10 cellular contexts compared by ENCODE assay signal in the genomic region with DNA sequence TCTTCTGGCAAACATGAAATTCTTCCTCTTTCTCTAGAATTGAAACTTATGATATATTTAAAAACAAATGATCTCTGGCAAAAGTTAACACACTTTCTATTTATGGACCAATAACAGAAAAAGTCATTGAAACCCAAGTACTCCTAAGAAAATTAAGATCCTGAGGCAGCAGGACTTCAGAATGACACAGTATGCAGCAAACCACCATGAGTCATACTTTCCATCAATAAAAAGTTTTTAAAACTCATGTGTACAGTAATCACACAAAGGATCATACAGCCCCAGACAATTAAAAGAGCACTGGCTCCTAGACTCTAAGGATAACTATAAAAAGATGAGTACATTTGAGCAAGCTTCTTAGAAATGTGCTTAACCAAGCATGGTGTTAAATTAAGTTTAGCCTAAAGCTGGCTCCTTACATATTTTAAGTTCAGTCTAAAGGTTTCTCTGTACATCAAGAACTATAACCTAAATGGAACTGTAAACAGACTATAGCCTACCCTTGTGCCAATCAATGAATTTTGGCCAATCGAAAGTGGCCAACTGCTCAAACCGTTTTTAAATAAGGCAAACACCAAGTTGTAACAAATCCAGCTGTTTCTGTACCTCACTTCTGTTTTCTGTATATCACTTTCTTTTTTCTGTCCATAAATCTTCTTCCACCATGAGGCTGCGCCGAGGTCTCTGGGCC.
DNase-seq lines count a peak whose midpoint lies in the region; ATAC-seq and TF ChIP-seq lines count a peak whose summit lies in the region.
"Had no signal": no experiment of that assay in that cellular context is flagged by ENCODE, and none has a peak within 500 bp of the region (broad histone marks: within the 10 kb centered on the region; RNA-seq: fewer than 3 reads in every experiment).

No MANE protein-coding gene starts in this region.

- no peak overlapping the region for H2AFZ ChIP-seq in fibroblast of lung (ENCODE audit: low read length)
- H2AFZ ChIP-seq: neural progenitor cell had no signal

- peaks cover 9 to 16% of the 10 kb centered on the region in 2 donors for H3K4me1 Mint-ChIP-seq in stimulated activated naive B cell treated with anti-CD40 and anti-IgM and Interleukin-4, amounts not matched to agents 10 μg/mL and 1 μg/mL and 100 μg/mL, for 72 hours
- H3K4me1 Mint-ChIP-seq: neural progenitor cell had no signal

- no peaks in the 10 kb centered on the region for H3K27me3 Mint-ChIP-seq in stimulated activated naive B cell treated with anti-CD40 and anti-IgM and Interleukin-4, amounts not matched to agents 10 μg/mL and 1 μg/mL and 100 μg/mL, for 72 hours

- H3K9me3 ChIP-seq in RWPE2 (ENCODE audit: severe bottlenecking) (no peaks in the 10 kb centered on the region), fibroblast of lung (ENCODE audit: control insufficient read depth, insufficient read depth, low read depth, low read length) (no peaks in the 10 kb centered on the region)
- H3K9me3 ChIP-seq: HAP-1 had no signal

- H3K9ac ChIP-seq in fibroblast of lung (ENCODE audit: insufficient read depth, low read length): no peak overlapping the region
- H3K9ac ChIP-seq: KMS-11, neural progenitor cell had no signal

- ATAC-seq in RWPE2 (ENCODE audit: low read depth): peak; percentile 88
- peak; percentile 94 to 97 for ATAC-seq in stimulated activated naive B cell treated with anti-CD40 and anti-IgM and Interleukin-4, amounts not matched to agents 10 μg/mL and 1 μg/mL and 100 μg/mL, for 72 hours (replicated peaks)
- ATAC-seq in GM18505 (IDR thresholded peaks at IDR 0.05; ENCODE audit: unreplicated experiment): no peak

- peak; percentile 13 for DNase-seq in HEK293T (ENCODE audit: extremely low spot score)
- no peak for DNase-seq in RWPE2 (ENCODE audit: low spot score)
- peak; percentile 87 to 88 for DNase-seq in fibroblast of lung (ENCODE audit: low read depth in 2 of 2)
- peak; percentile 2 for DNase-seq in stimulated activated naive B cell treated with anti-CD40 and anti-IgM and Interleukin-4, amounts not matched to agents 10 μg/mL and 1 μg/mL and 100 μg/mL, for 72 hours
- no peak for DNase-seq in cerebellum (ENCODE audit: low spot score)
- no peak for DNase-seq in NCI-H774 (lab: John Stamatoyannopoulos, UW)

- H3K4me2 ChIP-seq in fibroblast of lung (ENCODE audit: extremely low read depth, insufficient read depth, low read length): no peak overlapping the region
- H3K4me2 ChIP-seq: KMS-11, neural progenitor cell had no signal

- H3K4me3 ChIP-seq in RWPE2 (ENCODE audit: severe bottlenecking) (no peak overlapping the region), fibroblast of lung (replicated peaks in 1 of 4; ENCODE audit: control extremely low read depth in 1 of 4, insufficient read depth in 1 of 4, low read depth in 3 of 4, low read length in 4 of 4) (no peak overlapping the region)
- H3K4me3 ChIP-seq: HAP-1, neural progenitor cell had no signal

- CTCF ChIA-PET in HEK293T (lab: Yijun Ruan, JAX): no interaction called here

- H3K27ac ChIP-seq in RWPE2 (ENCODE audit: poor library complexity, severe bottlenecking) (no peak overlapping the region), fibroblast of lung (ENCODE audit: insufficient read depth, low read length) (no peak overlapping the region)
- H3K27ac ChIP-seq: KMS-11, neural progenitor cell had no signal

- H3K4me1 ChIP-seq in RWPE2 (ENCODE audit: insufficient read depth, poor library complexity, severe bottlenecking): peaks cover 5% of the 10 kb centered on the region
- no peaks in the 10 kb centered on the region for H3K4me1 ChIP-seq in fibroblast of lung (ENCODE audit: control insufficient read depth, extremely low read depth, insufficient read depth, low read length)
- H3K4me1 ChIP-seq: HAP-1, neural progenitor cell had no signal

- POLR2A ChIA-PET in HEK293T (lab: Yijun Ruan, JAX): no interaction called here

- H3K36me3 ChIP-seq in RWPE2 (ENCODE audit: low read depth) (no peaks in the 10 kb centered on the region), fibroblast of lung (ENCODE audit: control insufficient read depth, insufficient read depth, low read length) (no peaks in the 10 kb centered on the region)
- H3K36me3 ChIP-seq: HAP-1, neural progenitor cell had no signal

- no peaks in the 10 kb centered on the region for H4K20me1 ChIP-seq in fibroblast of lung (ENCODE audit: control insufficient read depth, extremely low read depth, insufficient read depth, low read length)

- no peaks in the 10 kb centered on the region for H3K36me3 Mint-ChIP-seq in stimulated activated naive B cell treated with anti-CD40 and anti-IgM and Interleukin-4, amounts not matched to agents 10 μg/mL and 1 μg/mL and 100 μg/mL, for 72 hours
- H3K36me3 Mint-ChIP-seq: neural progenitor cell had no signal

- peaks cover 3% of the 10 kb centered on the region in 2 donors for H3K9me3 Mint-ChIP-seq in stimulated activated naive B cell treated with anti-CD40 and anti-IgM and Interleukin-4, amounts not matched to agents 10 μg/mL and 1 μg/mL and 100 μg/mL, for 72 hours
- H3K9me3 Mint-ChIP-seq: neural progenitor cell had no signal

- no peaks in the 10 kb centered on the region for H3K79me2 ChIP-seq in fibroblast of lung (ENCODE audit: control insufficient read depth, insufficient read depth, low read length)

- no peaks in the 10 kb centered on the region for H3K27me3 ChIP-seq in RWPE2 (ENCODE audit: insufficient read depth, poor library complexity, severe bottlenecking)
- no peaks in the 10 kb centered on the region for H3K27me3 ChIP-seq in fibroblast of lung (ENCODE audit: control insufficient read depth, insufficient read depth, low read length)
- H3K27me3 ChIP-seq: neural progenitor cell had no signal

- TF ChIP-seq CTCF in RWPE2 (IDR thresholded peaks at IDR 0.05; ENCODE audit: poor library complexity, severe bottlenecking) (no peak), fibroblast of lung (conservative IDR thresholded peaks at IDR 0.05 in 1 of 2, IDR thresholded peaks at IDR 0.05 in 1 of 2; ENCODE audit: low read depth in 1 of 2, low read length in 2 of 2) (no peak)

- peak overlapping the region; percentile 26 to 48 for H3K4me3 Mint-ChIP-seq in stimulated activated naive B cell treated with anti-CD40 and anti-IgM and Interleukin-4, amounts not matched to agents 10 μg/mL and 1 μg/mL and 100 μg/mL, for 72 hours
- H3K4me3 Mint-ChIP-seq: neural progenitor cell had no signal

- H3K27ac Mint-ChIP-seq in stimulated activated naive B cell treated with anti-CD40 and anti-IgM and Interleukin-4, amounts not matched to agents 10 μg/mL and 1 μg/mL and 100 μg/mL, for 72 hours: peak overlapping the region; percentile 92
- H3K27ac Mint-ChIP-seq: neural progenitor cell had no signal

- no peak for TF ChIP-seq POLR2A in GM18505 (IDR thresholded peaks at IDR 0.05; ENCODE audit: borderline replicate concordance, extremely low read depth, insufficient read depth, insufficient read length)

TF ChIP-seq in HEK293T, 16 proteins besides CTCF, POLR2A, EP300 and RAD21:
- no peak for TF ChIP-seq BHLHE40 (IDR thresholded peaks at IDR 0.05; ENCODE audit: borderline replicate concordance)
- TF ChIP-seq, protein P1, sequence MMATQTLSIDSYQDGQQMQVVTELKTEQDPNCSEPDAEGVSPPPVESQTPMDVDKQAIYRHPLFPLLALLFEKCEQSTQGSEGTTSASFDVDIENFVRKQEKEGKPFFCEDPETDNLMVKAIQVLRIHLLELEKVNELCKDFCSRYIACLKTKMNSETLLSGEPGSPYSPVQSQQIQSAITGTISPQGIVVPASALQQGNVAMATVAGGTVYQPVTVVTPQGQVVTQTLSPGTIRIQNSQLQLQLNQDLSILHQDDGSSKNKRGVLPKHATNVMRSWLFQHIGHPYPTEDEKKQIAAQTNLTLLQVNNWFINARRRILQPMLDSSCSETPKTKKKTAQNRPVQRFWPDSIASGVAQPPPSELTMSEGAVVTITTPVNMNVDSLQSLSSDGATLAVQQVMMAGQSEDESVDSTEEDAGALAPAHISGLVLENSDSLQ (IDR thresholded peaks at IDR 0.05): peak; percentile 75

Comparison
In these comparisons a context has a peak if more than half of its experiments do, and no peak if none do; other contexts are left out.
1. DNase-seq: peak in HEK293T (single experiment), fibroblast of lung (2 of 2) and stimulated activated naive B cell treated with anti-CD40 and anti-IgM and Interleukin-4, amounts not matched to agents 10 μg/mL and 1 μg/mL and 100 μg/mL, for 72 hours (single experiment); none in RWPE2 (single experiment), cerebellum (single experiment) and NCI-H774 (single experiment).